Comparison of ENCODE assay signal across 8 cellular contexts in genomic region chr1:181088079-181089016, GRCh38. TPM values are rescaled to one million over a fixed set of nuclear protein-coding genes. Genes with fewer than 3 reads are reported as not detected.
A peak's percentile ranks its signal among the peaks of the same experiment; 100 is the strongest.
DNase-seq lines count a peak whose midpoint lies in the region; ATAC-seq, FAIRE-seq and TF ChIP-seq lines count a peak whose summit lies in the region.

Gene IER5, plus strand, starts transcription at chr1:181088700. Its CDS starts 203 bp downstream, at chr1:181088903.

- no peak for FAIRE-seq in HTR-8/SVneo (lab: Jason Lieb, UNC)

- TF ChIP-seq CTCF in Caco-2 (IDR thresholded peaks at IDR 0.05; ENCODE audit: insufficient read depth in 1 of 2, low read depth in 1 of 2, low read length in 1 of 2, severe bottlenecking in 1 of 2, unreplicated experiment in 1 of 2) = no peak

- POLR2A ChIA-PET in Caco-2 (lab: Charles Lee) = interaction anchor here (0.6 to 1.3 kb wide), 7 partner anchors 12 to 1200 kb away, joined by 3 to 9 read pairs (median 4); no protein-coding TSS in a partner anchor
- POLR2A ChIA-PET in activated CD8-positive, alpha-beta memory T cell treated with anti-CD3 and anti-CD28 coated beads for 36 hours (lab: Charles Lee) = interaction anchor here (0.6 to 3.3 kb wide), 18 partner anchors 8 to 1718 kb away, joined by 3 to 49 read pairs (median 6); partner anchors contain the start of gene STX6

- CTCF ChIA-PET in Caco-2 (lab: Charles Lee) = no interaction called here
- CTCF ChIA-PET in activated CD8-positive, alpha-beta memory T cell treated with anti-CD3 and anti-CD28 coated beads for 36 hours (lab: Charles Lee) = interaction anchor here (0.7 to 5.0 kb wide), 3 partner anchors 39 to 53 kb away, joined by 3 to 42 read pairs (median 33); no protein-coding TSS in a partner anchor

- no peaks in the 10 kb centered on the region for H3K9me3 Mint-ChIP-seq in Caco-2 (ENCODE audit: unreplicated experiment)

- no peaks in the 10 kb centered on the region for H3K27me3 ChIP-seq in Caco-2 (replicated peaks; ENCODE audit: control insufficient read depth, insufficient read depth, low read length)

- peak within 1 kb of the TSS; percentile 97 for H3K4me3 Mint-ChIP-seq in Caco-2 (ENCODE audit: unreplicated experiment)

- DNase-seq in Caco-2 = peak; percentile 95 to 97
- peak; percentile 93 for DNase-seq in HTR-8/SVneo (ENCODE audit: insufficient read length, low spot score)
- peak; percentile 96 for DNase-seq in NOMO-1 treated with DMSO at 0.1 percent for 48 hours (lab: John Stamatoyannopoulos, UW; ENCODE audit: unreplicated experiment)
- peak; percentile 94 for DNase-seq in effector CD8-positive, alpha-beta T cell (lab: John Stamatoyannopoulos, UW)
- peak; percentile 97 for DNase-seq in lung microvascular endothelial cell (ENCODE audit: low read depth in 2 of 2)
- DNase-seq in stimulated activated CD4-positive, alpha-beta T cell treated with anti-CD3 and anti-CD28 coated beads, TNF-alpha, amount 100 ng/mL, for 48 hours (ENCODE audit: low read depth in 3 of 3) = peak; percentile 86 to 93 (median 93)

- no peaks in the 10 kb centered on the region for H3K9me3 ChIP-seq in Caco-2

- H3K4me1 ChIP-seq in Caco-2 = peaks cover 30% of the 10 kb centered on the region

- BruUV-seq in Caco-2 (replicated peaks; lab: Mats Ljungman, UMichigan) = TSS peak; percentile 97

- peaks cover 37% of the 10 kb centered on the region for H3K36me3 Mint-ChIP-seq in Caco-2 (ENCODE audit: insufficient read depth, unreplicated experiment)

- H3K27ac Mint-ChIP-seq in Caco-2 (ENCODE audit: unreplicated experiment) = peak within 1 kb of the TSS; percentile 64

- peaks cover 26% of the 10 kb centered on the region for H3K4me1 Mint-ChIP-seq in Caco-2 (ENCODE audit: low read depth, unreplicated experiment)

- peak; percentile 65 for ATAC-seq in GM21381 (IDR thresholded peaks at IDR 0.05; ENCODE audit: unreplicated experiment)

- no peaks in the 10 kb centered on the region for H3K27me3 Mint-ChIP-seq in Caco-2 (ENCODE audit: insufficient read depth, unreplicated experiment)

- intact Hi-C loops in Caco-2 (cut with micrococcal nuclease; ENCODE audit: unreplicated experiment) = loop anchor here (1.0 to 2.0 kb wide), 3 partner anchors 16 to 65 kb away; no protein-coding TSS in a partner anchor

- no peaks in the 10 kb centered on the region for H3K36me3 ChIP-seq in Caco-2 (ENCODE audit: control insufficient read depth, insufficient read depth, low read length)

- H3K4me3 ChIP-seq in Caco-2 (ENCODE audit: low read depth, low read length) = peak within 1 kb of the TSS; percentile 76

RNA-seq across cellular contexts. Expression of gene IER5, which starts in this region (rescaled TPM):
- total RNA-seq in Caco-2 (2022) (8.6 and 9.4 TPM in 2 replicates), lung microvascular endothelial cell (14.1 and 16.1 TPM in 2 replicates)
- total RNA-seq in activated CD8-positive, alpha-beta memory T cell treated with anti-CD3 and anti-CD28 coated beads for 36 hours = 10 to 100 TPM; 45.2 to 45.9 TPM

Comparison
In these comparisons a context has a peak if more than half of its experiments do, and no peak if none do; other contexts are left out.
1. Peak in every context shown above with its lines: DNase-seq, ATAC-seq and H3K4me3 ChIP-seq.